Comparison of ENCODE assay signal across 8 cellular contexts in the genomic region with DNA sequence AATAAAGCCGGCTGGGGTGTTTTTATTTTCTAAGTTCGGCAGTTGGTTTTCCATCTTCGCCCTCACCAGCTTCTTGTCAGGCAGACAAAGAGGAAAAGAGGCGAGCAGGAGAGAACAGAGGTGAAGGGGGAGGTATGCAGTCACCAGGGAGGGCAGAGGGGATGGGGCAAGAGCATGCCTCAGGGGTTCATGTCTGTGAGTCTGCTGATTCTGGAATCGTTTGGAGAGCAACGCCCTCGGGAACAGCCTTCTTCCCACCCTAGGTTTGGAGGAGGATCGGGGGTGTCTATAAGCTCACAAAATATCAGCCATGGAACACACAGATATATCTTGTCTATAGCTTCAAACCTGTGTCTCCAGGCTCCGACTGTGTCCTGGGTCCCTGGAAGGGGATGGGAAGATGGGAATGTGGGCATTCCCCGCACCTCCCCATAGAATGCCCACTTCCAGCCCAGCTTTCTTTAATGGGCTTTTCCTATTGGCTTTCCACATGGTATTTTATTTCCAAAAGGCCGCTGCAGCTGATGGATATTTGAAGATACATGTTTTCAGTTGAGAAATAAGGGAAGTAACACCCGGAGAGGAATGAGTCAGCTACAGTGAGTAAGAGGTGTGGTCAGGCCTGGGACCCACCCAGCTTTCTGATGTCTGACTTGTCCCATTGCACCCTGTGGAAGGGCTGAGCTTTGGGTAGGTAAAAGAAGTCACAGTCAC.
DNase-seq lines count a peak whose midpoint lies in the region; ATAC-seq lines count a peak whose summit lies in the region.

No MANE protein-coding gene starts in this region.

- H3K9me3 ChIP-seq in GM23248 (ENCODE audit: low read depth): no peaks in the 10 kb centered on the region

- H3K79me2 ChIP-seq in GM23248 (ENCODE audit: insufficient read depth): no peaks in the 10 kb centered on the region

- H3K27ac ChIP-seq in GM23248 (peak overlapping the region; percentile 92), skin epidermis (peak overlapping the region in 15 of 21 experiments; percentile 4 to 85 (median 67))

- H3F3A ChIP-seq in GM23248 (ENCODE audit: insufficient read depth): peaks cover 44% of the 10 kb centered on the region

- peak overlapping the region; percentile 77 for H2AFZ ChIP-seq in GM23248

- ATAC-seq in esophagus mucosa: peak; percentile 95

- WGBS in GM23248 (ENCODE audit: low coverage in 1 of 2, low lambda C conversion rate in 2 of 2, missing lambda C conversion rate in 2 of 2), 2 experiments: 11 to 13% methylated on average over 12 of the region's 12 CpGs

- no peaks in the 10 kb centered on the region for H4K20me1 ChIP-seq in GM23248 (ENCODE audit: insufficient read depth)

- H3K27me3 ChIP-seq in GM23248 (replicated peaks; ENCODE audit: insufficient read depth): no peaks in the 10 kb centered on the region

- no peaks in the 10 kb centered on the region for H3K36me3 ChIP-seq in GM23248 (ENCODE audit: low read depth)

- peak overlapping the region; percentile 73 for H3K9ac ChIP-seq in GM23248

- peak overlapping the region; percentile 45 for H3K4me3 ChIP-seq in GM23248
- no peak overlapping the region for H3K4me3 ChIP-seq in skin epidermis

- no peaks in the 10 kb centered on the region for H3K9me2 ChIP-seq in GM23248 (ENCODE audit: insufficient read depth)

- peak; percentile 96 for DNase-seq in GM23248
- peak; percentile 58 for DNase-seq in RKO (ENCODE audit: low spot score)
- no peak for DNase-seq in NCI-H1092 (lab: John Stamatoyannopoulos, UW)
- DNase-seq in medulla oblongata (ENCODE audit: extremely low spot score): no peak
- no peak for DNase-seq in NCI-H1092 treated with DMSO at 0.1 percent for 48 hours (lab: John Stamatoyannopoulos, UW)
- no peak for DNase-seq in COLO668 (lab: John Stamatoyannopoulos, UW; ENCODE audit: unreplicated experiment)

- in situ Hi-C loops in GM23248 (cut with MboI): no loop called here

- peaks cover 50% of the 10 kb centered on the region for H3K4me1 ChIP-seq in GM23248 (ENCODE audit: insufficient read depth)

- peak overlapping the region; percentile 56 for H3K4me2 ChIP-seq in GM23248 (ENCODE audit: unreplicated experiment)

Comparison
In these comparisons a context has a peak if more than half of its experiments do, and no peak if none do; other contexts are left out.
1. DNase-seq: peak in GM23248 (single experiment) and RKO (single experiment); none in NCI-H1092 (single experiment), medulla oblongata (single experiment), NCI-H1092 treated with DMSO at 0.1 percent for 48 hours (single experiment) and COLO668 (single experiment).